In genomic region chr2:118932949-118933348, GRCh38 we compare ENCODE assay signal across 28 cellular contexts.
"Had no signal": no experiment of that assay in that cellular context is flagged by ENCODE, and none has a peak within 500 bp of the region (broad histone marks: within the 10 kb centered on the region; RNA-seq: fewer than 3 reads in every experiment).

No MANE protein-coding gene starts in this region.

- H3K4me3 Mint-ChIP-seq: stimulated activated effector memory CD8-positive, alpha-beta T cell treated with anti-CD3 and anti-CD28 coated beads, Interleukin-12 subunit alpha, Interleukin-12 subunit beta, amount 100 ng/mL, for 72 hours; stimulated activated memory B cell treated with anti-CD40 and anti-IgM and Interleukin-4, amounts not matched to agents 10 μg/mL and 1 μg/mL and 100 μg/mL, for 72 hours; stimulated activated naive B cell treated with anti-CD40 and anti-IgM and Interleukin-4, amounts not matched to agents 10 μg/mL and 1 μg/mL and 100 μg/mL, for 72 hours; stimulated activated naive CD8-positive, alpha-beta T cell treated with anti-CD3 and anti-CD28 coated beads, Interleukin-15, amount 100 ng/mL, for 72 hours; stimulated activated naive CD8-positive, alpha-beta T cell treated with anti-CD3 and anti-CD28 coated beads, Interleukin-15, Interleukin-2, amounts not matched to agents 100 ng/mL and 50 ng/mL, for 24 hours; type B pancreatic cell had no signal

- DNase-seq: stimulated activated CD4-positive, alpha-beta T cell treated with anti-CD3 and anti-CD28 coated beads, Interleukin-2, amount 100 ng/mL, for 48 hours; stimulated activated CD4-positive, alpha-beta T cell treated with anti-CD3 and anti-CD28 coated beads, Interleukin-4, amount 100 ng/mL, for 1 hour; stimulated activated CD4-positive, alpha-beta T cell treated with anti-CD3 and anti-CD28 coated beads, Interleukin-4, amount 100 ng/mL, for 24 hours; stimulated activated CD4-positive, alpha-beta T cell treated with anti-CD3 and anti-CD28 coated beads, Interleukin-4, amount 100 ng/mL, for 4 hours; stimulated activated CD8-positive, alpha-beta memory T cell treated with anti-CD3 and anti-CD28 coated beads, Interleukin-4, amount 100 ng/mL, for 48 hours; stimulated activated naive B cell treated with anti-CD40 and anti-IgM and Interleukin-4, amounts not matched to agents 10 μg/mL and 1 μg/mL and 100 μg/mL, for 72 hours; stimulated activated naive CD4-positive, alpha-beta T cell; stimulated activated naive CD4-positive, alpha-beta T cell treated with Interleukin-2 at 50 U/mL for 16 hours; stimulated activated naive CD8-positive, alpha-beta T cell treated with anti-CD3 and anti-CD28 coated beads, Interleukin-15, amount 100 ng/mL, for 72 hours; stimulated activated naive CD8-positive, alpha-beta T cell treated with anti-CD3 and anti-CD28 coated beads, Interleukin-15, Interleukin-2, amounts not matched to agents 100 U/mL and 50 U/mL, for 24 hours; stomach; substantia nigra; testis; thyroid gland; tibial artery; transverse colon; trophoblast cell; upper lobe of left lung; upper lobe of right lung; uterus had no signal

- H3K4me3 ChIP-seq: stomach, suprapubic skin, testis, thoracic aorta, thyroid gland, tibial artery, tibial nerve, transverse colon, upper lobe of left lung, upper lobe of right lung, uterus, vagina had no signal

- H3K27me3 ChIP-seq: stomach, suprapubic skin, testis, thyroid gland, tibial artery, tibial nerve, transverse colon, upper lobe of left lung, upper lobe of right lung, uterus, vagina had no signal

- H3K36me3 ChIP-seq: stomach, suprapubic skin, thoracic aorta, thyroid gland, tibial artery, tibial nerve, transverse colon, upper lobe of left lung, upper lobe of right lung, uterus, vagina had no signal

- H3K4me1 Mint-ChIP-seq: stimulated activated effector memory CD8-positive, alpha-beta T cell treated with anti-CD3 and anti-CD28 coated beads, Interleukin-12 subunit alpha, Interleukin-12 subunit beta, amount 100 ng/mL, for 72 hours; stimulated activated memory B cell treated with anti-CD40 and anti-IgM and Interleukin-4, amounts not matched to agents 10 μg/mL and 1 μg/mL and 100 μg/mL, for 72 hours; stimulated activated naive B cell treated with anti-CD40 and anti-IgM and Interleukin-4, amounts not matched to agents 10 μg/mL and 1 μg/mL and 100 μg/mL, for 72 hours; stimulated activated naive CD8-positive, alpha-beta T cell treated with anti-CD3 and anti-CD28 coated beads, Interleukin-15, amount 100 ng/mL, for 72 hours had no signal

- H3K9me3 ChIP-seq: testis, thyroid gland, upper lobe of right lung, vagina had no signal

- H3K27ac Mint-ChIP-seq: stimulated activated effector memory CD8-positive, alpha-beta T cell treated with anti-CD3 and anti-CD28 coated beads, Interleukin-12 subunit alpha, Interleukin-12 subunit beta, amount 100 ng/mL, for 72 hours; stimulated activated memory B cell treated with anti-CD40 and anti-IgM and Interleukin-4, amounts not matched to agents 10 μg/mL and 1 μg/mL and 100 μg/mL, for 72 hours; stimulated activated naive B cell treated with anti-CD40 and anti-IgM and Interleukin-4, amounts not matched to agents 10 μg/mL and 1 μg/mL and 100 μg/mL, for 72 hours; stimulated activated naive CD8-positive, alpha-beta T cell treated with anti-CD3 and anti-CD28 coated beads, Interleukin-15, amount 100 ng/mL, for 72 hours; stimulated activated naive CD8-positive, alpha-beta T cell treated with anti-CD3 and anti-CD28 coated beads, Interleukin-15, Interleukin-2, amounts not matched to agents 100 ng/mL and 50 ng/mL, for 24 hours; type B pancreatic cell had no signal

- H3K27me3 Mint-ChIP-seq: stimulated activated memory B cell treated with anti-CD40 and anti-IgM and Interleukin-4, amounts not matched to agents 10 μg/mL and 1 μg/mL and 100 μg/mL, for 72 hours; stimulated activated naive B cell treated with anti-CD40 and anti-IgM and Interleukin-4, amounts not matched to agents 10 μg/mL and 1 μg/mL and 100 μg/mL, for 72 hours; stimulated activated naive CD8-positive, alpha-beta T cell treated with anti-CD3 and anti-CD28 coated beads, Interleukin-15, amount 100 ng/mL, for 72 hours; type B pancreatic cell had no signal

- H3K27ac ChIP-seq: stomach, suprapubic skin, testis, thoracic aorta, thyroid gland, tibial artery, tibial nerve, transverse colon, upper lobe of left lung, upper lobe of right lung, uterus, vagina had no signal

- H3K36me3 Mint-ChIP-seq: stimulated activated effector memory CD8-positive, alpha-beta T cell treated with anti-CD3 and anti-CD28 coated beads, Interleukin-12 subunit alpha, Interleukin-12 subunit beta, amount 100 ng/mL, for 72 hours; stimulated activated memory B cell treated with anti-CD40 and anti-IgM and Interleukin-4, amounts not matched to agents 10 μg/mL and 1 μg/mL and 100 μg/mL, for 72 hours; type B pancreatic cell had no signal

- H3K4me1 ChIP-seq: stomach, suprapubic skin, testis, thyroid gland, tibial artery, tibial nerve, upper lobe of right lung, uterus, vagina had no signal
